ENCODE assay signal across 20 cellular contexts in genomic region chr3:21310891-21311290, GRCh38.
DNase-seq lines count a peak whose midpoint lies in the region; ATAC-seq, FAIRE-seq and TF ChIP-seq lines count a peak whose summit lies in the region.
"Had no signal": no experiment of that assay in that cellular context is flagged by ENCODE, and none has a peak within 500 bp of the region (broad histone marks: within the 10 kb centered on the region; RNA-seq: fewer than 3 reads in every experiment).

No MANE protein-coding gene starts in this region.

- peaks cover 5% of the 10 kb centered on the region; the same call in 1 of the 2 replicates for H3F3A ChIP-seq in GM23248 (ENCODE audit: insufficient read depth)

- in situ Hi-C loops in GM23248 (cut with MboI) (no loop called here), K562 (cut with MboI) (no loop called here)

- H3K4me3 ChIP-seq in GM23248, result no peak overlapping the region
- H3K4me3 ChIP-seq in K562, result no peak overlapping the region
- no peak overlapping the region for H3K4me3 ChIP-seq in fibroblast of mammary gland (ENCODE audit: control insufficient read depth, low read depth, low read length)
- H3K4me3 ChIP-seq: BLaER1 treated with 17β-estradiol and CSF1 and Interleukin-3, amounts not matched to agents 10 nM and 100 nM; GM12878 had no signal

- CTCF ChIA-PET in K562 (lab: Yijun Ruan, JAX; ENCODE audit: low intra/inter-chr PET ratio), result no interaction called here

- ATAC-seq in K562 (no peak), HG03521 (IDR thresholded peaks at IDR 0.05; ENCODE audit: unreplicated experiment) (no peak), HG02571 (IDR thresholded peaks at IDR 0.05; ENCODE audit: unreplicated experiment) (no peak)
- ATAC-seq: GM12878 had no signal

- no peaks in the 10 kb centered on the region for H3K9me2 ChIP-seq in GM23248 (ENCODE audit: insufficient read depth)

- H3K79me2 ChIP-seq in GM23248 (ENCODE audit: insufficient read depth), result no peaks in the 10 kb centered on the region
- no peaks in the 10 kb centered on the region for H3K79me2 ChIP-seq in K562 (ENCODE audit: control insufficient read depth, insufficient read depth, low read length)

- H3K9me1 ChIP-seq in K562 (ENCODE audit: control insufficient read depth, insufficient read depth, low read length), result no peaks in the 10 kb centered on the region

- intact Hi-C loops in K562 (cut with micrococcal nuclease), result no loop called here

- H3K4me2 ChIP-seq in GM23248 (ENCODE audit: unreplicated experiment) (no peak overlapping the region), K562 (ENCODE audit: insufficient read depth, low read length) (no peak overlapping the region)
- H3K4me2 ChIP-seq: BLaER1 treated with 17β-estradiol and CSF1 and Interleukin-3, amounts not matched to agents 10 nM and 100 nM had no signal

- WGBS in GM23248 (ENCODE audit: low coverage in 1 of 2, low lambda C conversion rate in 2 of 2, missing lambda C conversion rate in 2 of 2), 2 experiments, result 97 to 100% methylated on average over 1 of the region's 1 CpG
- 13% methylated on average over 1 of the region's 1 CpG for WGBS in K562 (ENCODE audit: insufficient coverage, low coverage, missing lambda C conversion rate)

- H3K4me1 ChIP-seq in GM23248 (ENCODE audit: insufficient read depth) (peaks cover 13% of the 10 kb centered on the region), K562 (replicated peaks in 1 of 2; ENCODE audit: control insufficient read depth in 2 of 2, insufficient read depth in 2 of 2, low read length in 2 of 2) (no peaks in the 10 kb centered on the region)
- H3K4me1 ChIP-seq: BE2C; BLaER1 treated with 17β-estradiol and CSF1 and Interleukin-3, amounts not matched to agents 10 nM and 100 nM had no signal

- H2AFZ ChIP-seq in GM23248, result no peak overlapping the region
- H2AFZ ChIP-seq in K562 (ENCODE audit: low read depth, low read length), result no peak overlapping the region

- H3K9ac ChIP-seq in GM23248 (no peak overlapping the region), K562 (ENCODE audit: insufficient read depth in 1 of 2, low read depth in 2 of 2, low read length in 2 of 2) (no peak overlapping the region)
- H3K9ac ChIP-seq: BLaER1 treated with 17β-estradiol and CSF1 and Interleukin-3, amounts not matched to agents 10 nM and 100 nM had no signal

- no peak for DNase-seq in GM23248
- no peak for DNase-seq in K562 (ENCODE audit: extremely low read depth in 1 of 4, low spot score in 3 of 4)
- DNase-seq in fibroblast of mammary gland (ENCODE audit: low read depth), result peak; percentile 12
- no peak for DNase-seq in GOT3 (lab: John Stamatoyannopoulos, UW)
- no peak for DNase-seq in SK-N-DZ (ENCODE audit: low spot score)
- DNase-seq: ACHN; AML-193; BE2C; CD4-positive, alpha-beta T cell; CD8-positive, alpha-beta memory T cell; DMS 273 treated with DMSO at 0.1 percent for 48 hours; DMS79; GDM1; H9 had no signal

- no peaks in the 10 kb centered on the region for H3K27me3 ChIP-seq in GM23248 (replicated peaks; ENCODE audit: insufficient read depth)
- no peaks in the 10 kb centered on the region for H3K27me3 ChIP-seq in K562 (ENCODE audit: control insufficient read depth in 2 of 2, insufficient read depth in 2 of 2, low read length in 2 of 2)
- H3K27me3 ChIP-seq: BE2C; BLaER1 treated with 17β-estradiol and CSF1 and Interleukin-3, amounts not matched to agents 10 nM and 100 nM had no signal

- TF ChIP-seq RAD21 in K562 (CRISPR knock-in tag; conservative IDR thresholded peaks at IDR 0.05 in 1 of 2, IDR thresholded peaks at IDR 0.05 in 1 of 2), result no peak

- TF ChIP-seq CTCF in K562 (IDR thresholded peaks at IDR 0.05 in 2 of 3, conservative IDR thresholded peaks at IDR 0.05 in 1 of 3; ENCODE audit: insufficient read depth in 2 of 3, low read depth in 1 of 3, low read length in 3 of 3) (no peak), fibroblast of mammary gland (conservative IDR thresholded peaks at IDR 0.05; ENCODE audit: control insufficient read depth, insufficient read depth, low read depth, low read length) (no peak)

- FAIRE-seq in K562 (lab: Jason Lieb, UNC), result no peak
- FAIRE-seq: D721Med, GM12878, GM19239 had no signal

- H3K27ac ChIP-seq in GM23248 (0 out of 2 replicates have a peak overlapping the region, but pooled peaks have one; percentile 35), K562 (ENCODE audit: extremely low read depth, low read depth, low read length) (no peak overlapping the region)
- H3K27ac ChIP-seq: BLaER1 treated with 17β-estradiol and CSF1 and Interleukin-3, amounts not matched to agents 10 nM and 100 nM had no signal

- TF ChIP-seq EP300 in K562 (IDR thresholded peaks at IDR 0.05; ENCODE audit: low read length), result no peak

- no peak for TF ChIP-seq POLR2A in K562 (conservative IDR thresholded peaks at IDR 0.05)

- H3K36me3 ChIP-seq in GM23248 (ENCODE audit: low read depth) (no peaks in the 10 kb centered on the region), K562 (ENCODE audit: control insufficient read depth, insufficient read depth, low read length) (no peaks in the 10 kb centered on the region)
- H3K36me3 ChIP-seq: BE2C; BLaER1 treated with 17β-estradiol and CSF1 and Interleukin-3, amounts not matched to agents 10 nM and 100 nM had no signal

- H3K9me3 ChIP-seq in GM23248 (ENCODE audit: low read depth) (no peaks in the 10 kb centered on the region), K562 (replicated peaks; ENCODE audit: control insufficient read depth, insufficient read depth, low read depth, low read length) (no peaks in the 10 kb centered on the region)
- H3K9me3 ChIP-seq: BE2C; BLaER1 treated with 17β-estradiol and CSF1 and Interleukin-3, amounts not matched to agents 10 nM and 100 nM had no signal

- POLR2A ChIA-PET in K562 (lab: Yijun Ruan, JAX), result no interaction called here

- no peaks in the 10 kb centered on the region for H4K20me1 ChIP-seq in GM23248 (ENCODE audit: insufficient read depth)
- no peaks in the 10 kb centered on the region for H4K20me1 ChIP-seq in K562 (replicated peaks; ENCODE audit: control insufficient read depth, insufficient read depth, low read length)
- H4K20me1 ChIP-seq: BLaER1 treated with 17β-estradiol and CSF1 and Interleukin-3, amounts not matched to agents 10 nM and 100 nM had no signal

- no TSS peak for BruUV-seq in K562 (replicated peaks; lab: Mats Ljungman, UMichigan)

TF ChIP-seq in K562, 482 proteins besides CTCF, POLR2A, EP300 and RAD21:
- TF ChIP-seq ZNF76 (CRISPR knock-in tag; IDR thresholded peaks at IDR 0.05; ENCODE audit: borderline replicate concordance) (no peak), ZNF316 (IDR thresholded peaks at IDR 0.05) (peak; percentile 70), ZNF511 (CRISPR knock-in tag; IDR thresholded peaks at IDR 0.05) (no peak), KDM4B (IDR thresholded peaks at IDR 0.05; ENCODE audit: borderline replicate concordance in 2 of 2, low read depth in 1 of 2) (no peak), ZNF384 (IDR thresholded peaks at IDR 0.05; ENCODE audit: low read depth, low read length) (no peak), MAFG (tag; conservative IDR thresholded peaks at IDR 0.05) (peak; percentile 56; the same call in 1 of the 2 replicates), ZNF583 (CRISPR knock-in tag; IDR thresholded peaks at IDR 0.05) (no peak)
